In the genomic region with DNA sequence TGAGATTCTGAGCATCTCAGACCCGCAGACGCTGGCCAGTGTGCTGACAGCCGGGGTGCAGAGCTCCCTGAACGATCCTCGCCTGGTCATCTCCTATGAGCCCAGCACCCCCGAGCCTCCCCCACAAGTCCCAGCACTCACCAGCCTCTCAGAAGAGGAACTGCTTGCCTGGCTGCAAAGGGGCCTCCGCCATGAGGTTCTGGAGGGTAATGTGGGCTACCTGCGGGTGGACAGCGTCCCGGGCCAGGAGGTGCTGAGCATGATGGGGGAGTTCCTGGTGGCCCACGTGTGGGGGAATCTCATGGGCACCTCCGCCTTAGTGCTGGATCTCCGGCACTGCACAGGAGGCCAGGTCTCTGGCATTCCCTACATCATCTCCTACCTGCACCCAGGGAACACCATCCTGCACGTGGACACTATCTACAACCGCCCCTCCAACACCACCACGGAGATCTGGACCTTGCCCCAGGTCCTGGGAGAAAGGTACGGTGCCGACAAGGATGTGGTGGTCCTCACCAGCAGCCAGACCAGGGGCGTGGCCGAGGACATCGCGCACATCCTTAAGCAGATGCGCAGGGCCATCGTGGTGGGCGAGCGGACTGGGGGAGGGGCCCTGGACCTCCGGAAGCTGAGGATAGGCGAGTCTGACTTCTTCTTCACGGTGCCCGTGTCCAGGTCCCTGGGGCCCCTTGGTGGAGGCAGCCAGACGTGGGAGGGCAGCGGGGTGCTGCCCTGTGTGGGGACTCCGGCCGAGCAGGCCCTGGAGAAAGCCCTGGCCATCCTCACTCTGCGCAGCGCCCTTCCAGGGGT, we compare ENCODE assay signal across 15 cellular contexts. TPM values are rescaled to one million over a fixed set of nuclear protein-coding genes. Genes with fewer than 3 reads are reported as not detected.
DNase-seq lines count a peak whose midpoint lies in the region; ATAC-seq and TF ChIP-seq lines count a peak whose summit lies in the region.
"Had no signal": no experiment of that assay in that cellular context is flagged by ENCODE, and none has a peak within 500 bp of the region (broad histone marks: within the 10 kb centered on the region; RNA-seq: fewer than 3 reads in every experiment).

No MANE protein-coding gene starts in this region.

- no peaks in the 10 kb centered on the region for H3K79me2 ChIP-seq in osteoblast (ENCODE audit: insufficient read depth, low read length)

- H3K36me3 Mint-ChIP-seq in natural killer cell treated with Interleukin-12 subunit alpha and Interleukin-12 subunit beta and Interleukin-15 and Interleukin-18, amount 100 ng/mL, for 72 hours: no peaks in the 10 kb centered on the region
- no peaks in the 10 kb centered on the region for H3K36me3 Mint-ChIP-seq in natural killer cell
- H3K36me3 Mint-ChIP-seq: CD4-positive, CD25-positive, alpha-beta regulatory T cell had no signal

- H3K4me3 ChIP-seq in osteoblast (ENCODE audit: insufficient read depth, low read length): no peak overlapping the region
- H3K4me3 ChIP-seq: BLaER1, HAP-1 had no signal

- no peak overlapping the region for H3K4me3 Mint-ChIP-seq in natural killer cell treated with Interleukin-12 subunit alpha and Interleukin-12 subunit beta and Interleukin-15 and Interleukin-18, amount 100 ng/mL, for 72 hours
- H3K4me3 Mint-ChIP-seq in natural killer cell: no peak overlapping the region
- H3K4me3 Mint-ChIP-seq: CD4-positive, CD25-positive, alpha-beta regulatory T cell had no signal

- no peak overlapping the region for H3K27ac Mint-ChIP-seq in natural killer cell treated with Interleukin-12 subunit alpha and Interleukin-12 subunit beta and Interleukin-15 and Interleukin-18, amount 100 ng/mL, for 72 hours
- no peak overlapping the region for H3K27ac Mint-ChIP-seq in natural killer cell
- H3K27ac Mint-ChIP-seq: CD4-positive, CD25-positive, alpha-beta regulatory T cell had no signal

- no peak overlapping the region for H3K4me2 ChIP-seq in osteoblast (ENCODE audit: insufficient read depth, low read length)
- H3K4me2 ChIP-seq: BLaER1 had no signal

- peak; percentile 3 to 17 for ATAC-seq in natural killer cell treated with Interleukin-12 subunit alpha and Interleukin-12 subunit beta and Interleukin-15 and Interleukin-18, amount 100 ng/mL, for 72 hours
- ATAC-seq in natural killer cell: no peak

- H3K9me3 Mint-ChIP-seq in natural killer cell treated with Interleukin-12 subunit alpha and Interleukin-12 subunit beta and Interleukin-15 and Interleukin-18, amount 100 ng/mL, for 72 hours: no peaks in the 10 kb centered on the region
- H3K9me3 Mint-ChIP-seq in natural killer cell: no peaks in the 10 kb centered on the region
- H3K9me3 Mint-ChIP-seq: CD4-positive, CD25-positive, alpha-beta regulatory T cell had no signal

- TF ChIP-seq CTCF in natural killer cell (IDR thresholded peaks at IDR 0.05) (no peak), osteoblast (IDR thresholded peaks at IDR 0.05; ENCODE audit: extremely low read depth, low read depth, low read length) (no peak)

- peaks cover 13% of the 10 kb centered on the region for H3K27me3 ChIP-seq in osteoblast (ENCODE audit: insufficient read depth, low read length)
- H3K27me3 ChIP-seq: BLaER1 had no signal

- no peak overlapping the region for H2AFZ ChIP-seq in osteoblast (ENCODE audit: low read length)

- no peaks in the 10 kb centered on the region for H3K9me3 ChIP-seq in osteoblast (ENCODE audit: low read depth, low read length)
- H3K9me3 ChIP-seq: BLaER1, HAP-1 had no signal

- no peaks in the 10 kb centered on the region for H3K36me3 ChIP-seq in osteoblast (ENCODE audit: insufficient read depth, low read length)
- H3K36me3 ChIP-seq: BLaER1, HAP-1 had no signal

- H3K4me1 Mint-ChIP-seq in natural killer cell treated with Interleukin-12 subunit alpha and Interleukin-12 subunit beta and Interleukin-15 and Interleukin-18, amount 100 ng/mL, for 72 hours (ENCODE audit: low read depth in 2 of 2): no peaks in the 10 kb centered on the region
- no peaks in the 10 kb centered on the region for H3K4me1 Mint-ChIP-seq in natural killer cell
- H3K4me1 Mint-ChIP-seq: CD4-positive, CD25-positive, alpha-beta regulatory T cell had no signal

- intact Hi-C loops in natural killer cell (cut with micrococcal nuclease): no loop called here

- H3K27ac ChIP-seq in osteoblast (ENCODE audit: low read depth, low read length): no peak overlapping the region
- H3K27ac ChIP-seq: BLaER1 had no signal

- peaks cover 0 to 3% of the 10 kb centered on the region in 2 donors for H3K27me3 Mint-ChIP-seq in natural killer cell treated with Interleukin-12 subunit alpha and Interleukin-12 subunit beta and Interleukin-15 and Interleukin-18, amount 100 ng/mL, for 72 hours
- H3K27me3 Mint-ChIP-seq in natural killer cell (ENCODE audit: low read depth in 2 of 2): peaks cover 0 to 6% of the 10 kb centered on the region in 2 donors

- DNase-seq in NCI-H82 (lab: John Stamatoyannopoulos, UW) (peak; percentile 19), NCI-H82 treated with DMSO at 0.1 percent for 48 hours (lab: John Stamatoyannopoulos, UW; ENCODE audit: unreplicated experiment) (no peak), natural killer cell (no peak), osteoblast (ENCODE audit: insufficient read length, low spot score, missing footprints) (peak; percentile 71), NCI-H226 (no peak)
- peak; percentile 60 for DNase-seq in natural killer cell treated with Interleukin-12 subunit alpha and Interleukin-12 subunit beta and Interleukin-15 and Interleukin-18, amount 100 ng/mL, for 72 hours (ENCODE audit: low spot score)
- no peak for DNase-seq in stimulated activated CD4-positive, alpha-beta T cell treated with anti-CD3 and anti-CD28 coated beads, Interleukin-4, amount 100 ng/mL, for 1 hour
- no peak for DNase-seq in stimulated activated CD4-positive, alpha-beta T cell treated with anti-CD3 and anti-CD28 coated beads, Interleukin-4, amount 100 ng/mL, for 4 hours
- DNase-seq: CD4-positive, CD25-positive, alpha-beta regulatory T cell; DMS53; GF-D8 had no signal

- no peaks in the 10 kb centered on the region for H4K20me1 ChIP-seq in osteoblast (ENCODE audit: insufficient read depth, low read length)
- H4K20me1 ChIP-seq: BLaER1 had no signal

- no peaks in the 10 kb centered on the region for H3K4me1 ChIP-seq in osteoblast (ENCODE audit: insufficient read depth, low read length)
- H3K4me1 ChIP-seq: BLaER1, HAP-1 had no signal

RNA-seq across cellular contexts. Expression of a gene that starts 0.7 kb away (rescaled TPM):
- not detected for total RNA-seq in natural killer cell treated with Interleukin-12 subunit alpha and Interleukin-12 subunit beta and Interleukin-15 and Interleukin-18, amount 100 ng/mL, for 72 hours
- total RNA-seq in natural killer cell: not detected
- total RNA-seq in osteoblast: not detected in 2 replicates
- total RNA-seq: A673; CD4-positive, CD25-positive, alpha-beta regulatory T cell; H1 had no signal

RNA-seq across cellular contexts. Expression of a gene that starts 26.6 kb away (rescaled TPM):
- not detected for total RNA-seq in natural killer cell treated with Interleukin-12 subunit alpha and Interleukin-12 subunit beta and Interleukin-15 and Interleukin-18, amount 100 ng/mL, for 72 hours
- total RNA-seq in natural killer cell: not detected
- not detected in 2 replicates for total RNA-seq in osteoblast
- total RNA-seq: A673; CD4-positive, CD25-positive, alpha-beta regulatory T cell; H1 had no signal

RNA-seq across cellular contexts. Expression of a gene that starts 35.2 kb away (rescaled TPM):
- not detected for total RNA-seq in natural killer cell treated with Interleukin-12 subunit alpha and Interleukin-12 subunit beta and Interleukin-15 and Interleukin-18, amount 100 ng/mL, for 72 hours
- total RNA-seq in natural killer cell (not detected), osteoblast (under 0.01 and 0.29 TPM in 2 replicates)
- total RNA-seq: CD4-positive, CD25-positive, alpha-beta regulatory T cell had no signal

RNA-seq across cellular contexts. Expression of a gene that starts 48.9 kb away (rescaled TPM):
- not detected for total RNA-seq in natural killer cell treated with Interleukin-12 subunit alpha and Interleukin-12 subunit beta and Interleukin-15 and Interleukin-18, amount 100 ng/mL, for 72 hours
- total RNA-seq in natural killer cell (not detected), osteoblast (under 0.01 TPM in 2 replicates)
- total RNA-seq: CD4-positive, CD25-positive, alpha-beta regulatory T cell had no signal

Comparison
In these comparisons a context has a peak if more than half of its experiments do, and no peak if none do; other contexts are left out.
1. DNase-seq: peak in NCI-H82 (single experiment), natural killer cell treated with Interleukin-12 subunit alpha and Interleukin-12 subunit beta and Interleukin-15 and Interleukin-18, amount 100 ng/mL, for 72 hours (single experiment) and osteoblast (single experiment); none in NCI-H82 treated with DMSO at 0.1 percent for 48 hours (single experiment), natural killer cell (single experiment), stimulated activated CD4-positive, alpha-beta T cell treated with anti-CD3 and anti-CD28 coated beads, Interleukin-4, amount 100 ng/mL, for 1 hour (single experiment), NCI-H226 (single experiment) and stimulated activated CD4-positive, alpha-beta T cell treated with anti-CD3 and anti-CD28 coated beads, Interleukin-4, amount 100 ng/mL, for 4 hours (0 of 2).
2. ATAC-seq: peak in natural killer cell treated with Interleukin-12 subunit alpha and Interleukin-12 subunit beta and Interleukin-15 and Interleukin-18, amount 100 ng/mL, for 72 hours (2 of 2); none in natural killer cell (0 of 3).